In the genomic region with DNA sequence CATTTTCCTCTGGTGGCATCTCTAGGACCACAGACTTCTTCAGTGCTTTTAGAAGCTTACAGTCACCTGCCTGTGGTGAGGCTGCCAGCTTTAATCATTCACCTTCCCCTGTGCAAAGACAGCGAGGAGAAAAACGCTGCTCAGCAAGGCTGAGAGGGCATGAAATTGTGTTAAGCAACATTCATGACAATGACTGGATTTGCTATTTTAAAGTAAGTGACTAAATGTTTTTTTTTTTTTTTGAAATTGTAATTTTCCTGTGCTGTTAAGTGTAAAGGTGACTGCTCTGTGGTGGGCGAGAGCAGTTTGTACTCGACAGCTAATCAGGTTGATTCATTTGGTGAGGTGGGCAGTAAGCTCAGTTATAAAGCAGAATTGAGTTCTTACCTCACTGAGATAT, we compare ENCODE assay signal across 1 cellular context.
TF ChIP-seq lines count a peak whose summit lies in the region.

No MANE protein-coding gene starts in this region.

TF ChIP-seq in H1, 55 proteins besides CTCF, POLR2A, EP300 and RAD21:
- TF ChIP-seq ATF3 (IDR thresholded peaks at IDR 0.05; ENCODE audit: insufficient read depth, low read depth, low read length), result no peak
- TF ChIP-seq NANOG (IDR thresholded peaks at IDR 0.05; ENCODE audit: insufficient read depth, low read depth, low read length, poor library complexity, severe bottlenecking), result no peak
- no peak for TF ChIP-seq PHF8 (conservative IDR thresholded peaks at IDR 0.05; ENCODE audit: low read depth, low read length)
- TF ChIP-seq YY1 (IDR thresholded peaks at IDR 0.05; ENCODE audit: low read depth, low read length), result no peak
- no peak for TF ChIP-seq TEAD4 (IDR thresholded peaks at IDR 0.05; ENCODE audit: low read depth, low read length)
- TF ChIP-seq GTF2F1 (IDR thresholded peaks at IDR 0.05; ENCODE audit: borderline replicate concordance, low read depth, low read length), result no peak
- TF ChIP-seq, protein P1, sequence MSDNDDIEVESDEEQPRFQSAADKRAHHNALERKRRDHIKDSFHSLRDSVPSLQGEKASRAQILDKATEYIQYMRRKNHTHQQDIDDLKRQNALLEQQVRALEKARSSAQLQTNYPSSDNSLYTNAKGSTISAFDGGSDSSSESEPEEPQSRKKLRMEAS (IDR thresholded peaks at IDR 0.05), result no peak
- no peak for TF ChIP-seq SIRT6 (IDR thresholded peaks at IDR 0.05; ENCODE audit: low read length)
- TF ChIP-seq SRF (IDR thresholded peaks at IDR 0.05; ENCODE audit: low read depth, low read length), result no peak
- no peak for TF ChIP-seq KDM1A (IDR thresholded peaks at IDR 0.05; ENCODE audit: borderline replicate concordance, low read length)
- no peak for TF ChIP-seq CREB1 (IDR thresholded peaks at IDR 0.05)
- no peak for TF ChIP-seq CHD2 (IDR thresholded peaks at IDR 0.05; ENCODE audit: low read length)
- TF ChIP-seq POLR2AphosphoS5 (IDR thresholded peaks at IDR 0.05; ENCODE audit: low read depth, low read length), result no peak
- no peak for TF ChIP-seq JUN (IDR thresholded peaks at IDR 0.05; ENCODE audit: low read depth, low read length)
- TF ChIP-seq KDM4A (IDR thresholded peaks at IDR 0.05; ENCODE audit: low read depth, low read length, severe bottlenecking), result no peak
- no peak for TF ChIP-seq TCF12 (IDR thresholded peaks at IDR 0.05; ENCODE audit: low read depth, low read length)
- no peak for TF ChIP-seq CHD7 (IDR thresholded peaks at IDR 0.05; ENCODE audit: insufficient replicate concordance, low read length)
- TF ChIP-seq CTBP2 (IDR thresholded peaks at IDR 0.05; ENCODE audit: borderline replicate concordance, insufficient read depth, insufficient read length, low read length), result no peak
